14 cellular contexts compared by ENCODE assay signal in genomic region chr4:167713756-167714155, GRCh38.
"Had no signal": no experiment of that assay in that cellular context is flagged by ENCODE, and none has a peak within 500 bp of the region (broad histone marks: within the 10 kb centered on the region; RNA-seq: fewer than 3 reads in every experiment).

No MANE protein-coding gene starts in this region.

- H3K4me3 ChIP-seq: esophagus squamous epithelium, lower lobe of right lung, ovary, thyroid gland had no signal

- H3K27me3 ChIP-seq: esophagus squamous epithelium, ovary, thyroid gland had no signal

- DNase-seq: activated CD4-positive, alpha-beta T cell treated with anti-CD3 and anti-CD28 coated beads, Interleukin-2, amount 10 ng/mL, durations not matched to agents 7 days and 5 days; activated CD4-positive, CD25-positive, alpha-beta regulatory T cell; activated CD8-positive, alpha-beta memory T cell treated with anti-CD3 and anti-CD28 coated beads for 24 hours; activated gamma-delta T cell treated with Interleukin-2 at 50 U/mL for 16 hours; amygdala; esophagus squamous epithelium; foreskin melanocyte; head of caudate nucleus; lower lobe of right lung; ovary; thyroid gland had no signal

- H3K9me3 ChIP-seq: esophagus squamous epithelium, lower lobe of right lung, ovary, thyroid gland had no signal

- H3K36me3 ChIP-seq: esophagus squamous epithelium, lower lobe of right lung, ovary, thyroid gland had no signal

- FAIRE-seq: endometrium had no signal

- H3K4me1 ChIP-seq: esophagus squamous epithelium, lower lobe of right lung, thyroid gland had no signal

- H3K27ac ChIP-seq: esophagus squamous epithelium, lower lobe of right lung, ovary, thyroid gland had no signal

- ATAC-seq: lower lobe of right lung; sciatic nerve; stimulated activated effector memory CD8-positive, alpha-beta T cell treated with anti-CD3 and anti-CD28 coated beads, Interleukin-12 subunit alpha, Interleukin-12 subunit beta, amount 100 ng/mL, for 72 hours had no signal
